Comparison of ENCODE assay signal across 1 cellular context in genomic region chr5:82277987-82278710, GRCh38.
TF ChIP-seq lines count a peak whose summit lies in the region.

RPS23 (minus strand) TSS chr5:82278354; CDS start chr5:82278323, 31 bp downstream.

TF ChIP-seq in HepG2, 621 proteins besides CTCF, POLR2A, EP300 and RAD21 (continued from another document and continues in another):
- TF ChIP-seq REST (IDR thresholded peaks at IDR 0.05; ENCODE audit: borderline replicate concordance in 1 of 2, low read depth in 1 of 2, low read length in 2 of 2) (peak in 1 of 2 experiments; percentile 48; a peak in 1 of 4 replicates), TOPORS (CRISPR knock-in tag; IDR thresholded peaks at IDR 0.05) (no peak), ZBTB1 (CRISPR knock-in tag; IDR thresholded peaks at IDR 0.05; ENCODE audit: borderline replicate concordance) (no peak), SP1 (IDR thresholded peaks at IDR 0.05) (no peak), SP1 (CRISPR knock-in tag; IDR thresholded peaks at IDR 0.05) (peak; percentile 61), GABPA (IDR thresholded peaks at IDR 0.05; ENCODE audit: low read depth, low read length) (peak; percentile 56), GABPA (CRISPR knock-in tag; IDR thresholded peaks at IDR 0.05; ENCODE audit: low read depth) (peak; percentile 86), ETV5 (CRISPR knock-in tag; IDR thresholded peaks at IDR 0.05; ENCODE audit: borderline replicate concordance) (0 out of 2 replicates have a peak, but pooled peaks have one; percentile 4), FIP1L1 (IDR thresholded peaks at IDR 0.05; ENCODE audit: borderline replicate concordance, insufficient read depth, low read depth, low read length) (0 out of 2 replicates have a peak, but pooled peaks have one; percentile 40), POGK (CRISPR knock-in tag; conservative IDR thresholded peaks at IDR 0.05) (peak; percentile 77), XRCC5 (optimal IDR thresholded peaks at IDR 0.05; ENCODE audit: low read length) (peak; percentile 44), E2F1 (CRISPR knock-in tag; IDR thresholded peaks at IDR 0.05) (peak; percentile 83), SNAI1 (CRISPR knock-in tag; IDR thresholded peaks at IDR 0.05; ENCODE audit: borderline replicate concordance) (no peak), ZNF430 (CRISPR knock-in tag; IDR thresholded peaks at IDR 0.05) (peak; percentile 75; the same call in 1 of the 2 replicates), KDM4B (CRISPR knock-in tag; IDR thresholded peaks at IDR 0.05) (no peak), MLLT10 (CRISPR knock-in tag; IDR thresholded peaks at IDR 0.05) (no peak), FOXO1 (CRISPR knock-in tag; IDR thresholded peaks at IDR 0.05) (no peak), ZFP62 (CRISPR knock-in tag; IDR thresholded peaks at IDR 0.05) (no peak), JDP2 (CRISPR knock-in tag; IDR thresholded peaks at IDR 0.05; ENCODE audit: borderline replicate concordance) (no peak), TERF1 (CRISPR knock-in tag; IDR thresholded peaks at IDR 0.05) (no peak), ZNF615 (CRISPR knock-in tag; IDR thresholded peaks at IDR 0.05; ENCODE audit: borderline replicate concordance) (no peak), IRX3 (CRISPR knock-in tag; IDR thresholded peaks at IDR 0.05; ENCODE audit: borderline replicate concordance, low read depth) (no peak), ZNF407 (CRISPR knock-in tag; IDR thresholded peaks at IDR 0.05; ENCODE audit: not compliant biosample characterization) (peak; percentile 28), MED8 (CRISPR knock-in tag; IDR thresholded peaks at IDR 0.05; ENCODE audit: insufficient replicate concordance) (peak; percentile 66), ZNF382 (CRISPR knock-in tag; IDR thresholded peaks at IDR 0.05; ENCODE audit: borderline replicate concordance) (no peak), ATF3 (CRISPR knock-in tag; IDR thresholded peaks at IDR 0.05) (no peak), NR0B2 (CRISPR knock-in tag; IDR thresholded peaks at IDR 0.05) (peak; percentile 29; the same call in 1 of the 2 replicates), ZNF180 (CRISPR knock-in tag; IDR thresholded peaks at IDR 0.05; ENCODE audit: borderline replicate concordance, low read depth) (no peak; the same call in 1 of the 2 replicates), ZSCAN21 (CRISPR knock-in tag; IDR thresholded peaks at IDR 0.05; ENCODE audit: borderline replicate concordance) (no peak), MTERF4 (CRISPR knock-in tag; IDR thresholded peaks at IDR 0.05) (no peak), ZNF724P (CRISPR knock-in tag; IDR thresholded peaks at IDR 0.05; ENCODE audit: borderline replicate concordance) (no peak; the same call in 1 of the 2 replicates), ZNF850 (CRISPR knock-in tag; conservative IDR thresholded peaks at IDR 0.05) (no peak), NFE2L1 (CRISPR knock-in tag; IDR thresholded peaks at IDR 0.05; ENCODE audit: borderline replicate concordance) (no peak), FOSL1 (CRISPR knock-in tag; IDR thresholded peaks at IDR 0.05; ENCODE audit: borderline replicate concordance) (0 out of 2 replicates have a peak, but pooled peaks have one; percentile 40), ZNF557 (CRISPR knock-in tag; IDR thresholded peaks at IDR 0.05) (0 out of 2 replicates have a peak, but pooled peaks have one; percentile 53), CEBPB (IDR thresholded peaks at IDR 0.05; ENCODE audit: borderline replicate concordance, low read depth, low read length) (no peak), CREB3 (CRISPR knock-in tag; IDR thresholded peaks at IDR 0.05) (no peak), ZSCAN20 (CRISPR knock-in tag; IDR thresholded peaks at IDR 0.05; ENCODE audit: borderline replicate concordance) (0 out of 2 replicates have a peak, but pooled peaks have one; percentile 59), RFX1 (IDR thresholded peaks at IDR 0.05) (no peak), CBX1 (IDR thresholded peaks at IDR 0.05; ENCODE audit: low read depth) (peak; percentile 53), GPN1 (CRISPR knock-in tag; IDR thresholded peaks at IDR 0.05; ENCODE audit: borderline replicate concordance) (no peak), ARNT (IDR thresholded peaks at IDR 0.05) (no peak), EEA1 (CRISPR knock-in tag; IDR thresholded peaks at IDR 0.05; ENCODE audit: borderline replicate concordance) (no peak), SMAD1 (CRISPR knock-in tag; IDR thresholded peaks at IDR 0.05; ENCODE audit: borderline replicate concordance, low read depth) (no peak), CENPT (CRISPR knock-in tag; IDR thresholded peaks at IDR 0.05; ENCODE audit: low read depth) (no peak), PHF8 (CRISPR knock-in tag; IDR thresholded peaks at IDR 0.05) (peak; percentile 96), SIX1 (CRISPR knock-in tag; IDR thresholded peaks at IDR 0.05; ENCODE audit: borderline replicate concordance) (no peak), ZNF567 (CRISPR knock-in tag; IDR thresholded peaks at IDR 0.05; ENCODE audit: borderline replicate concordance) (no peak)
